In genomic region chr10:97572214-97572989, GRCh38 we compare ENCODE assay signal across 8 cellular contexts. TPM values are rescaled to one million over a fixed set of nuclear protein-coding genes. Genes with fewer than 3 reads are reported as not detected.
DNase-seq lines count a peak whose midpoint lies in the region; ATAC-seq, FAIRE-seq and TF ChIP-seq lines count a peak whose summit lies in the region.

Gene ANKRD2 (plus strand): TSS chr10:97572779. CDS start chr10:97572789, 10 bp downstream.

- H3K4me1 ChIP-seq in tibial artery = peaks cover 0 to 41% (median 28%) of the 10 kb centered on the region in 4 donors

- DNase-seq in NCI-H1105 (lab: John Stamatoyannopoulos, UW) = peak; percentile 18
- DNase-seq in NCI-H1105 treated with DMSO at 0.1 percent for 48 hours (lab: John Stamatoyannopoulos, UW) = no peak
- DNase-seq in RCC 7860 (ENCODE audit: low spot score) = peak; percentile 70
- DNase-seq in activated T-helper 9 cell treated with anti-CD3 and anti-CD28 coated beads, Interleukin-2, amount 50 U/mL, for 16 hours (ENCODE audit: low read depth) = peak; percentile 13
- DNase-seq in foreskin fibroblast = peak; percentile 62 to 90
- DNase-seq in omental fat pad (ENCODE audit: low spot score) = peak; percentile 57
- peak; percentile 80 to 89 for DNase-seq in tibial artery

- intact Hi-C loops in tibial artery (cut with DNase I; ENCODE audit: low total_unique reads) = loop anchor here (1.0 kb wide), 1 partner anchor 41 kb away; no protein-coding TSS in a partner anchor

- no peak within 1 kb of the TSS for H3K27ac ChIP-seq in tibial artery

- no peaks in the 10 kb centered on the region for H3K9me3 ChIP-seq in tibial artery

- ATAC-seq in HG03439 (IDR thresholded peaks at IDR 0.05; ENCODE audit: unreplicated experiment) = peak; percentile 63
- peak; percentile 51 for ATAC-seq in omental fat pad (ENCODE audit: low FRiP score)

- H3K4me3 ChIP-seq in foreskin fibroblast (ENCODE audit: low read depth in 1 of 2, low read length in 2 of 2) (no peak within 1 kb of the TSS), tibial artery (no peak within 1 kb of the TSS)

- H3K36me3 ChIP-seq in tibial artery = peaks cover 0 to 40% (median 35%) of the 10 kb centered on the region in 3 donors

- TF ChIP-seq CTCF in foreskin fibroblast (IDR thresholded peaks at IDR 0.05; ENCODE audit: low read depth, low read length) (peak; percentile 94), omental fat pad (IDR thresholded peaks at IDR 0.05) (no peak), tibial artery (IDR thresholded peaks at IDR 0.05) (peak; percentile 93 to 94)

- H3K27me3 ChIP-seq in tibial artery = no peaks in the 10 kb centered on the region

- no peak for FAIRE-seq in RCC 7860 (lab: Jason Lieb, UNC)

RNA-seq across cellular contexts. Expression of gene ANKRD2, which starts in this region (rescaled TPM):
- 1 to 10 TPM in 1 of 4 donors, not detected in 3; 2.7 TPM for total RNA-seq in omental fat pad

Comparison
In these comparisons a context has a peak if more than half of its experiments do, and no peak if none do; other contexts are left out.
1. CTCF ChIP-seq: peak in foreskin fibroblast (single experiment) and tibial artery (2 of 2); none in omental fat pad (0 of 3).